ENCODE assay signal across 17 cellular contexts in the genomic region with DNA sequence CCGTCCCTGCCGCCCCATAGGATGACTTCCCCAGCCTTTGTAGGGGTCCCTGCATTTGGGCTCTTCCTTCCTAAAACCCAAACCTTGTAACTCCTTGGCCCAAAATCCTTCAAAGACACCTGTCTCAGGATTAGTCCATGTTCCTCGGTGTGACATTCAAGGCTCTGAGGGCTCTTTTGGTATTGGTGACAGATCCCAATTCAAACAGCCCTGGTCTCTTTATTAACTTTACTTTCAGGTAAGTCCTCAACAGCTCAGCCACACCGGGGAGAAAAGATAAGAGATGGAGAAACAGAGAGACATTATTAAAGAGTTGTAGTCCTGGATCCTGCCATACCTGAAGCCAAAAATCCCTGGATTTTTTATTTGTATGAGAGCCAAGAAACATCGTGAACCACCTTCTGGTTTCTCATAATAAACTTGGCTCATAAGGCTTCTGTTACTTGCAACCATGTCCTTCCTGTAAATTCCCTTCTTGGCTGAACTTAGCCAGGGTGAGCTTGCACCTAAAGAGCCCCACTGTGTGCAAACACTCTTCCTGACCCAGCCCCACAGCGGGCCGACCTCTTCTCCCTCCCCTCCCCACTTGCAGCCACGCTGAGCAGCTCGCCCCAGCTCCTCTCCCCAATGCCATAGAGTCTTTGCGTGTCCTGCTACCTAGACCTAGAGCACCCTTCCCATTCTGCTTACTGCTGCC. TPM values are rescaled to one million over a fixed set of nuclear protein-coding genes. Genes with fewer than 3 reads are reported as not detected.
A peak's percentile ranks its signal among the peaks of the same experiment; 100 is the strongest.
DNase-seq lines count a peak whose midpoint lies in the region; ATAC-seq, FAIRE-seq and TF ChIP-seq lines count a peak whose summit lies in the region.
"Had no signal": no experiment of that assay in that cellular context is flagged by ENCODE, and none has a peak within 500 bp of the region (broad histone marks: within the 10 kb centered on the region; RNA-seq: fewer than 3 reads in every experiment).

No MANE protein-coding gene starts in this region.

- TF ChIP-seq CTCF in OCI-LY7 (conservative IDR thresholded peaks at IDR 0.05; ENCODE audit: low read length) (no peak), neutrophil (IDR thresholded peaks at IDR 0.05) (no peak), GM13976 (IDR thresholded peaks at IDR 0.05; ENCODE audit: borderline replicate concordance, control extremely low read depth, extremely low read depth, insufficient read depth, missing control alignments) (no peak)

- peaks cover 5% of the 10 kb centered on the region for H3K4me1 Mint-ChIP-seq in T-helper 2 cell treated with Interferon-gamma antibody and Interleukin-4, amounts not matched to agents 5 μg/mL and 100 μg/mL, for 36 hours (ENCODE audit: low read depth)
- H3K4me1 Mint-ChIP-seq in central memory CD8-positive, alpha-beta T cell, result peaks cover 36% of the 10 kb centered on the region

- H3K9me2 ChIP-seq in OCI-LY7 (ENCODE audit: insufficient read depth, low read length), result no peaks in the 10 kb centered on the region

- no peak overlapping the region for H2AFZ ChIP-seq in OCI-LY7 (ENCODE audit: low read length)

- H3K27ac Mint-ChIP-seq in T-helper 2 cell treated with Interferon-gamma antibody and Interleukin-4, amounts not matched to agents 5 μg/mL and 100 μg/mL, for 36 hours, result peak overlapping the region; percentile 33
- peak overlapping the region; percentile 81 for H3K27ac Mint-ChIP-seq in central memory CD8-positive, alpha-beta T cell (ENCODE audit: low read depth)

- H3K79me2 ChIP-seq in OCI-LY7 (ENCODE audit: insufficient read depth, low read depth, low read length), result no peaks in the 10 kb centered on the region

- H3K4me1 ChIP-seq in OCI-LY7 (ENCODE audit: insufficient read depth, low read length, poor library complexity, severe bottlenecking), result peaks cover 37% of the 10 kb centered on the region
- peaks cover 23 to 33% of the 10 kb centered on the region in 2 experiments for H3K4me1 ChIP-seq in neutrophil (ENCODE audit: control insufficient read depth in 1 of 2, insufficient read depth in 1 of 2, low read depth in 1 of 2, low read length in 1 of 2)
- no peaks in the 10 kb centered on the region for H3K4me1 ChIP-seq in small intestine (ENCODE audit: control insufficient read depth in 2 of 2, insufficient read depth in 1 of 2, low read depth in 1 of 2, low read length in 1 of 2)

- WGBS in small intestine, 3 donors, result 76 to 79% (median 78%) methylated on average over 10 of the region's 10 CpGs

- intact Hi-C loops in OCI-LY7 (cut with micrococcal nuclease; ENCODE audit: unreplicated experiment), result no loop called here

- H3K9me3 ChIP-seq in OCI-LY7 (ENCODE audit: low read length) (no peaks in the 10 kb centered on the region), neutrophil (peaks cover 3% of the 10 kb centered on the region), small intestine (ENCODE audit: control insufficient read depth, low read depth) (no peaks in the 10 kb centered on the region)

- no peak overlapping the region for H3K27ac ChIP-seq in OCI-LY7 (ENCODE audit: low read depth, low read length, poor library complexity, severe bottlenecking)
- peak overlapping the region; percentile 77 for H3K27ac ChIP-seq in neutrophil
- H3K27ac ChIP-seq in small intestine (ENCODE audit: low read depth in 1 of 2, low read length in 1 of 2), result no peak overlapping the region
- H3K27ac ChIP-seq: C4-2B, VCaP had no signal

- no peak for FAIRE-seq in small intestine (lab: Jason Lieb, UNC)
- FAIRE-seq: islet of Langerhans had no signal

- POLR2A ChIA-PET in OCI-LY7 (lab: Charles Lee), result interaction anchor here (0.5 to 2.7 kb wide), 3 partner anchors 11 to 186 kb away, joined by 4 to 19 read pairs (median 10); no protein-coding TSS in a partner anchor

- H3K36me3 Mint-ChIP-seq in T-helper 2 cell treated with Interferon-gamma antibody and Interleukin-4, amounts not matched to agents 5 μg/mL and 100 μg/mL, for 36 hours (ENCODE audit: low read depth), result peaks cover 34% of the 10 kb centered on the region
- H3K36me3 Mint-ChIP-seq in central memory CD8-positive, alpha-beta T cell (ENCODE audit: insufficient read depth), result peaks cover 44% of the 10 kb centered on the region

- CTCF ChIA-PET in OCI-LY7 (lab: Charles Lee; ENCODE audit: unreplicated experiment), result no interaction called here

- no peak for DNase-seq in T-helper 2 cell treated with Interferon-gamma antibody and Interleukin-4, amounts not matched to agents 5 μg/mL and 100 μg/mL, for 36 hours (ENCODE audit: low spot score)
- no peak for DNase-seq in T-helper 2 cell
- no peak for DNase-seq in OCI-LY7 (ENCODE audit: low spot score)
- DNase-seq in central memory CD8-positive, alpha-beta T cell (ENCODE audit: low spot score in 2 of 2), result no peak
- no peak for DNase-seq in GM13976 (ENCODE audit: low spot score)
- no peak for DNase-seq in small intestine
- DNase-seq: 8988T; central memory CD4-positive, alpha-beta T cell; H9; NCI-H1436; RPMI8226 had no signal

- no TSS peak for BruUV-seq in OCI-LY7 (replicated peaks; lab: Mats Ljungman, UMichigan)

- no peaks in the 10 kb centered on the region for H3K9me3 Mint-ChIP-seq in T-helper 2 cell treated with Interferon-gamma antibody and Interleukin-4, amounts not matched to agents 5 μg/mL and 100 μg/mL, for 36 hours
- no peaks in the 10 kb centered on the region for H3K9me3 Mint-ChIP-seq in central memory CD8-positive, alpha-beta T cell
- H3K9me3 Mint-ChIP-seq: H9 had no signal

- no peaks in the 10 kb centered on the region for H3K27me3 Mint-ChIP-seq in T-helper 2 cell treated with Interferon-gamma antibody and Interleukin-4, amounts not matched to agents 5 μg/mL and 100 μg/mL, for 36 hours (ENCODE audit: low read depth)
- H3K27me3 Mint-ChIP-seq in central memory CD8-positive, alpha-beta T cell, result no peaks in the 10 kb centered on the region

- in situ Hi-C loops in GM13976 (cut with MboI; ENCODE audit: low sequenced_read_pairs, unreplicated experiment), result loop anchor here (5.0 kb wide), 1 partner anchor 36 kb away; no protein-coding TSS in a partner anchor

- peaks cover 7% of the 10 kb centered on the region; the same call in 1 of the 2 replicates for H3K36me3 ChIP-seq in OCI-LY7 (ENCODE audit: insufficient read depth, low read length)
- peaks cover 42% of the 10 kb centered on the region for H3K36me3 ChIP-seq in neutrophil
- no peaks in the 10 kb centered on the region for H3K36me3 ChIP-seq in small intestine (ENCODE audit: control insufficient read depth in 2 of 2, insufficient read depth in 2 of 2, low read length in 2 of 2)

- no peaks in the 10 kb centered on the region for H3K27me3 ChIP-seq in neutrophil
- H3K27me3 ChIP-seq in small intestine (ENCODE audit: control insufficient read depth in 2 of 2, insufficient read depth in 2 of 2, low read length in 2 of 2), result no peaks in the 10 kb centered on the region

- H3K4me3 ChIP-seq in OCI-LY7 (ENCODE audit: low read depth, low read length, poor library complexity, severe bottlenecking) (no peak overlapping the region), neutrophil (ENCODE audit: low read depth in 1 of 2, low read length in 1 of 2) (no peak overlapping the region), small intestine (ENCODE audit: low read depth in 1 of 2, low read length in 2 of 2) (no peak overlapping the region)
- H3K4me3 ChIP-seq: lung had no signal

- H3K4me3 Mint-ChIP-seq in T-helper 2 cell treated with Interferon-gamma antibody and Interleukin-4, amounts not matched to agents 5 μg/mL and 100 μg/mL, for 36 hours, result no peak overlapping the region
- peak overlapping the region; percentile 17 for H3K4me3 Mint-ChIP-seq in central memory CD8-positive, alpha-beta T cell
- H3K4me3 Mint-ChIP-seq: H9 had no signal

- ATAC-seq in central memory CD8-positive, alpha-beta T cell (replicated peaks; ENCODE audit: extremely low read depth, poor library complexity, severe bottlenecking), result no peak
- no peak for ATAC-seq in HG02642 (IDR thresholded peaks at IDR 0.05; ENCODE audit: poor library complexity, unreplicated experiment)

- H3K4me2 ChIP-seq in OCI-LY7 (ENCODE audit: low read length), result peak overlapping the region; percentile 65; the same call in 1 of the 2 replicates

- H4K20me1 ChIP-seq in OCI-LY7 (ENCODE audit: insufficient read depth, low read length), result no peaks in the 10 kb centered on the region

RNA-seq across cellular contexts. Expression of gene MATN1, which starts 7.9 kb away (rescaled TPM):
- total RNA-seq in OCI-LY7 (2014; rRNA removed; shearing (Covaris generic)), result 0.18 and 0.28 TPM in 2 replicates
- 0.42 TPM in 1 of 2 replicates, not detected in the other for total RNA-seq in OCI-LY7 (2022)
- under 1 TPM in 1 of 3 donors, not detected in 2; 0.03 TPM for polyA plus RNA-seq in small intestine
- total RNA-seq: H9 had no signal

RNA-seq across cellular contexts. Expression of gene LAPTM5, which starts 26.3 kb away (rescaled TPM):
- 91.2 and 113 TPM in 2 replicates for total RNA-seq in OCI-LY7 (2014; rRNA removed; shearing (Covaris generic))
- 137 and 163 TPM in 2 replicates for total RNA-seq in OCI-LY7 (2022)
- 10 to 100 TPM; 10.5 to 58.1 (median 50.0) TPM for polyA plus RNA-seq in small intestine
